12 cellular contexts compared by ENCODE assay signal in genomic region chr14:52862652-52863338, GRCh38.
DNase-seq lines count a peak whose midpoint lies in the region; ATAC-seq and TF ChIP-seq lines count a peak whose summit lies in the region.
"Had no signal": no experiment of that assay in that cellular context is flagged by ENCODE, and none has a peak within 500 bp of the region (broad histone marks: within the 10 kb centered on the region; RNA-seq: fewer than 3 reads in every experiment).

No MANE protein-coding gene starts in this region.

- WGBS in psoas muscle, 3 donors, result 57 to 63% (median 63%) methylated on average over 4 of the region's 4 CpGs

- H3K9me3 ChIP-seq in DND-41 (ENCODE audit: insufficient read depth, low read length, severe bottlenecking) (no peaks in the 10 kb centered on the region), fibroblast of lung (ENCODE audit: control insufficient read depth, insufficient read depth, low read depth, low read length) (no peaks in the 10 kb centered on the region), psoas muscle (no peaks in the 10 kb centered on the region)

- H3K36me3 ChIP-seq in DND-41 (ENCODE audit: insufficient read depth, low read length) (peaks cover 62% of the 10 kb centered on the region), fibroblast of lung (ENCODE audit: control insufficient read depth, insufficient read depth, low read length) (peaks cover 7% of the 10 kb centered on the region), psoas muscle (ENCODE audit: insufficient read depth in 1 of 2, low read depth in 1 of 2) (peaks cover 21 to 98% of the 10 kb centered on the region in 2 donors)

- H3K4me1 ChIP-seq in DND-41 (ENCODE audit: insufficient read depth, low read length) (no peaks in the 10 kb centered on the region), fibroblast of lung (ENCODE audit: control insufficient read depth, extremely low read depth, insufficient read depth, low read length) (peaks cover 6% of the 10 kb centered on the region), psoas muscle (no peaks in the 10 kb centered on the region)

- H3K9ac ChIP-seq in DND-41 (ENCODE audit: low read depth, low read length) (no peak overlapping the region), fibroblast of lung (ENCODE audit: insufficient read depth, low read length) (no peak overlapping the region)

- no peaks in the 10 kb centered on the region for H3K27me3 ChIP-seq in DND-41 (ENCODE audit: insufficient read depth, low read length, poor library complexity)
- H3K27me3 ChIP-seq in fibroblast of lung (ENCODE audit: control insufficient read depth, insufficient read depth, low read length), result no peaks in the 10 kb centered on the region
- H3K27me3 ChIP-seq in psoas muscle (ENCODE audit: insufficient read depth in 3 of 3, low read length in 2 of 3), result no peaks in the 10 kb centered on the region

- no peak overlapping the region for H3K4me3 ChIP-seq in DND-41 (ENCODE audit: low read depth in 1 of 2, low read length in 2 of 2)
- H3K4me3 ChIP-seq in fibroblast of lung (replicated peaks in 1 of 4; ENCODE audit: control extremely low read depth in 1 of 4, insufficient read depth in 1 of 4, low read depth in 3 of 4, low read length in 4 of 4), result peak overlapping the region in 1 of 4 experiments; percentile 27
- H3K4me3 ChIP-seq in psoas muscle, result no peak overlapping the region

- no peak overlapping the region for H2AFZ ChIP-seq in DND-41 (ENCODE audit: low read depth, low read length)
- H2AFZ ChIP-seq in fibroblast of lung (ENCODE audit: low read length), result no peak overlapping the region

- H3K79me2 ChIP-seq in DND-41 (ENCODE audit: insufficient read depth, low read length) (no peaks in the 10 kb centered on the region), fibroblast of lung (ENCODE audit: control insufficient read depth, insufficient read depth, low read length) (peaks cover 6% of the 10 kb centered on the region)

- ATAC-seq in DND-41 (ENCODE audit: insufficient read depth, low read depth) (peak; percentile 42; the same call in 1 of the 3 replicates), SK-N-SH treated with all-trans-retinoic acid at 6 μM for 48 hours (peak; percentile 48), psoas muscle (no peak), GM18870 (IDR thresholded peaks at IDR 0.05; ENCODE audit: unreplicated experiment) (no peak), HG03280 (IDR thresholded peaks at IDR 0.05; ENCODE audit: unreplicated experiment) (no peak)

- intact Hi-C loops in psoas muscle (cut with DNase I), result no loop called here

- DNase-seq in DND-41 (no peak), fibroblast of lung (ENCODE audit: low read depth in 2 of 2) (peak; percentile 85 to 88), psoas muscle (no peak), AML-193 (lab: John Stamatoyannopoulos, UW) (no peak), NCI-H1092 treated with DMSO at 0.1 percent for 48 hours (lab: John Stamatoyannopoulos, UW) (no peak)
- DNase-seq: activated CD4-positive, CD25-positive, alpha-beta regulatory T cell; activated gamma-delta T cell treated with Interleukin-2 at 50 U/mL for 16 hours; effector CD4-positive, alpha-beta T cell; NCI-H187 had no signal

- H4K20me1 ChIP-seq in DND-41 (ENCODE audit: insufficient read depth, low read length) (no peaks in the 10 kb centered on the region), fibroblast of lung (ENCODE audit: control insufficient read depth, extremely low read depth, insufficient read depth, low read length) (no peaks in the 10 kb centered on the region)

- H3K4me2 ChIP-seq in DND-41 (ENCODE audit: insufficient read depth, low read length) (no peak overlapping the region), fibroblast of lung (ENCODE audit: extremely low read depth, insufficient read depth, low read length) (peak overlapping the region; percentile 72)

- TF ChIP-seq CTCF in DND-41 (IDR thresholded peaks at IDR 0.05; ENCODE audit: borderline replicate concordance, extremely low read depth, low read length, poor library complexity, severe bottlenecking), result no peak
- no peak for TF ChIP-seq CTCF in fibroblast of lung (conservative IDR thresholded peaks at IDR 0.05 in 1 of 2, IDR thresholded peaks at IDR 0.05 in 1 of 2; ENCODE audit: low read depth in 1 of 2, low read length in 2 of 2)
- TF ChIP-seq CTCF in psoas muscle (IDR thresholded peaks at IDR 0.05), result no peak

- H3K27ac ChIP-seq in DND-41 (ENCODE audit: low read length), result no peak overlapping the region
- peak overlapping the region; percentile 66 for H3K27ac ChIP-seq in fibroblast of lung (ENCODE audit: insufficient read depth, low read length)
- peak overlapping the region; percentile 18 for H3K27ac ChIP-seq in psoas muscle

TF ChIP-seq in SK-N-SH treated with all-trans-retinoic acid at 6 μM for 48 hours, 23 proteins besides CTCF, POLR2A, EP300 and RAD21:
- TF ChIP-seq BACH2 (CRISPR knock-in tag; IDR thresholded peaks at IDR 0.05; ENCODE audit: borderline replicate concordance), result no peak
- no peak for TF ChIP-seq SNAI2 (CRISPR knock-in tag; IDR thresholded peaks at IDR 0.05)
- no peak for TF ChIP-seq ESRRG (CRISPR knock-in tag; IDR thresholded peaks at IDR 0.05)
- no peak for TF ChIP-seq CSRNP3 (CRISPR knock-in tag; IDR thresholded peaks at IDR 0.05)
- no peak for TF ChIP-seq GLIS3 (CRISPR knock-in tag; IDR thresholded peaks at IDR 0.05)
- no peak for TF ChIP-seq ZFP30 (CRISPR knock-in tag; IDR thresholded peaks at IDR 0.05)
- TF ChIP-seq ISL1 (CRISPR knock-in tag; IDR thresholded peaks at IDR 0.05), result no peak
TF ChIP-seq in SK-N-SH treated with all-trans-retinoic acid at 6 μM for 48 hours: peak in this region for 0.

Comparison
In these comparisons a context has a peak if more than half of its experiments do, and no peak if none do; other contexts are left out.
1. ATAC-seq: peak in DND-41 (single experiment) and SK-N-SH treated with all-trans-retinoic acid at 6 μM for 48 hours (single experiment); none in psoas muscle (0 of 4), GM18870 (single experiment) and HG03280 (single experiment).
2. DNase-seq: peak in fibroblast of lung (2 of 2); none in DND-41 (single experiment), psoas muscle (0 of 2), AML-193 (0 of 2) and NCI-H1092 treated with DMSO at 0.1 percent for 48 hours (single experiment).